17 cellular contexts compared by ENCODE assay signal in genomic region chr2:177908182-177908581, GRCh38.
A peak's percentile ranks its signal among the peaks of the same experiment; 100 is the strongest.
DNase-seq lines count a peak whose midpoint lies in the region; ATAC-seq, FAIRE-seq and TF ChIP-seq lines count a peak whose summit lies in the region.
"Had no signal": no experiment of that assay in that cellular context is flagged by ENCODE, and none has a peak within 500 bp of the region (broad histone marks: within the 10 kb centered on the region; RNA-seq: fewer than 3 reads in every experiment).

No MANE protein-coding gene starts in this region.

- peaks cover 12% of the 10 kb centered on the region for H3K4me1 Mint-ChIP-seq in T-helper 17 cell

- H3K27ac Mint-ChIP-seq in T-helper 17 cell, result no peak overlapping the region

- H3K4me3 Mint-ChIP-seq in T-helper 17 cell, result no peak overlapping the region

- no peak for TF ChIP-seq CTCF in RWPE1 (conservative IDR thresholded peaks at IDR 0.05; ENCODE audit: low read depth)

- no peak for FAIRE-seq in HTR-8/SVneo (lab: Jason Lieb, UNC)
- FAIRE-seq: GM12878, GM19239 had no signal

- no peak for DNase-seq in T-helper 17 cell
- peak; percentile 38 for DNase-seq in kidney tubule cell (ENCODE audit: low spot score)
- no peak for DNase-seq in HTR-8/SVneo (ENCODE audit: insufficient read length, low spot score)
- DNase-seq in RWPE1 (ENCODE audit: low spot score), result no peak
- DNase-seq in left lobe of liver (ENCODE audit: low spot score), result no peak
- DNase-seq: body of pancreas, C1 segment of cervical spinal cord, dermis blood vessel endothelial cell, DMS79 treated with DMSO at 0.1 percent for 48 hours, GM23248, hippocampal formation, left ventricle myocardium superior, thyroid gland had no signal

- CTCF ChIA-PET in RWPE1 (lab: Yijun Ruan, JAX), result no interaction called here

- POLR2A ChIA-PET in RWPE1 (lab: Yijun Ruan, JAX; ENCODE audit: low non-redundant PET), result no interaction called here

- H3K27ac ChIP-seq in RWPE1, result no peak overlapping the region
- H3K27ac ChIP-seq: body of pancreas, GM23248, thyroid gland had no signal

- ATAC-seq in GM18505 (IDR thresholded peaks at IDR 0.05; ENCODE audit: unreplicated experiment), result peak; percentile 66
- ATAC-seq in HG02884 (IDR thresholded peaks at IDR 0.05; ENCODE audit: unreplicated experiment), result peak; percentile 28
- peak; percentile 25 for ATAC-seq in T-helper 17 cell
- no peak for ATAC-seq in left lobe of liver
- ATAC-seq: body of pancreas, GM12878, left ventricle myocardium superior had no signal

- no peaks in the 10 kb centered on the region for H3K9me3 ChIP-seq in T-helper 17 cell (ENCODE audit: control insufficient read depth, low read length, poor library complexity, severe bottlenecking)
- H3K9me3 ChIP-seq: body of pancreas, thyroid gland had no signal

- H3K36me3 Mint-ChIP-seq in T-helper 17 cell (ENCODE audit: low read depth), result peaks cover 3% of the 10 kb centered on the region

- peaks cover 14% of the 10 kb centered on the region for H3K27me3 Mint-ChIP-seq in T-helper 17 cell

- no peak for TF ChIP-seq POLR2A in GM18505 (IDR thresholded peaks at IDR 0.05; ENCODE audit: borderline replicate concordance, extremely low read depth, insufficient read depth, insufficient read length)
